Comparison of ENCODE assay signal across 10 cellular contexts in genomic region chr22:37178350-37179125, GRCh38. TPM values are rescaled to one million over a fixed set of nuclear protein-coding genes. Genes with fewer than 3 reads are reported as not detected.
A peak's percentile ranks its signal among the peaks of the same experiment; 100 is the strongest.
DNase-seq lines count a peak whose midpoint lies in the region; ATAC-seq and TF ChIP-seq lines count a peak whose summit lies in the region.
"Had no signal": no experiment of that assay in that cellular context is flagged by ENCODE, and none has a peak within 500 bp of the region (broad histone marks: within the 10 kb centered on the region; RNA-seq: fewer than 3 reads in every experiment).

No MANE protein-coding gene starts in this region.

- H3K4me1 ChIP-seq in colonic mucosa (peaks cover 36% of the 10 kb centered on the region), right lobe of liver (peaks cover 0 to 21% (median 10%) of the 10 kb centered on the region in 4 donors), tibial nerve (peaks cover 0 to 57% (median 26%) of the 10 kb centered on the region in 4 donors)

- H3K9me3 Mint-ChIP-seq in stimulated activated effector memory CD8-positive, alpha-beta T cell treated with anti-CD3 and anti-CD28 coated beads, Interleukin-12 subunit alpha, Interleukin-12 subunit beta, amount 100 ng/mL, for 72 hours, result no peaks in the 10 kb centered on the region

- no peak for TF ChIP-seq POLR2A in right lobe of liver (IDR thresholded peaks at IDR 0.05)
- TF ChIP-seq POLR2A in tibial nerve (IDR thresholded peaks at IDR 0.05), result no peak

- DNase-seq in NOMO-1 treated with dmso at 0.1 percent for 144 hours (lab: John Stamatoyannopoulos, UW; ENCODE audit: unreplicated experiment) (peak; percentile 4), colonic mucosa (peak; percentile 81), right lobe of liver (peak; percentile 69 to 89 (median 87)), KG1 (lab: John Stamatoyannopoulos, UW) (no peak), putamen (ENCODE audit: low spot score) (no peak), SIG-M5 treated with dmso at 0.1 percent for 504 hours (lab: John Stamatoyannopoulos, UW; ENCODE audit: unreplicated experiment) (no peak), tibial nerve (ENCODE audit: low spot score in 2 of 2) (no peak)
- no peak for DNase-seq in stimulated activated effector memory CD8-positive, alpha-beta T cell treated with anti-CD3 and anti-CD28 coated beads, Interleukin-12 subunit alpha, Interleukin-12 subunit beta, amount 100 ng/mL, for 72 hours (ENCODE audit: low spot score in 2 of 2)
- DNase-seq: activated naive CD4-positive, alpha-beta T cell treated with Interleukin-2 at 50 U/mL for 16 hours; naive B cell had no signal

- H3K9me3 ChIP-seq in colonic mucosa (no peaks in the 10 kb centered on the region), right lobe of liver (no peaks in the 10 kb centered on the region), tibial nerve (no peaks in the 10 kb centered on the region)

- no peaks in the 10 kb centered on the region for H3K27me3 ChIP-seq in colonic mucosa
- H3K27me3 ChIP-seq in right lobe of liver, result no peaks in the 10 kb centered on the region
- no peaks in the 10 kb centered on the region for H3K27me3 ChIP-seq in tibial nerve

- peaks cover 2% of the 10 kb centered on the region for H3K36me3 Mint-ChIP-seq in stimulated activated effector memory CD8-positive, alpha-beta T cell treated with anti-CD3 and anti-CD28 coated beads, Interleukin-12 subunit alpha, Interleukin-12 subunit beta, amount 100 ng/mL, for 72 hours
- H3K36me3 Mint-ChIP-seq: naive B cell had no signal

- H3K36me3 ChIP-seq in colonic mucosa (no peaks in the 10 kb centered on the region), right lobe of liver (no peaks in the 10 kb centered on the region), tibial nerve (peaks cover 0 to 28% (median 0%) of the 10 kb centered on the region in 3 donors)

- peak overlapping the region; percentile 55 for H3K27ac Mint-ChIP-seq in stimulated activated effector memory CD8-positive, alpha-beta T cell treated with anti-CD3 and anti-CD28 coated beads, Interleukin-12 subunit alpha, Interleukin-12 subunit beta, amount 100 ng/mL, for 72 hours

- WGBS in right lobe of liver (ENCODE audit: insufficient coverage, low coverage, low lambda C conversion rate, missing lambda C conversion rate), result 12% methylated on average over 10 of the region's 17 CpGs
- WGBS in tibial nerve, 2 donors, result 25 to 30% methylated on average over 16 to 17 of the region's 17 CpGs

- TF ChIP-seq CTCF in colonic mucosa (IDR thresholded peaks at IDR 0.05), result no peak
- TF ChIP-seq CTCF in right lobe of liver (IDR thresholded peaks at IDR 0.05), result no peak
- TF ChIP-seq CTCF in tibial nerve (IDR thresholded peaks at IDR 0.05), result no peak

- peaks cover 46% of the 10 kb centered on the region for H3K4me1 Mint-ChIP-seq in stimulated activated effector memory CD8-positive, alpha-beta T cell treated with anti-CD3 and anti-CD28 coated beads, Interleukin-12 subunit alpha, Interleukin-12 subunit beta, amount 100 ng/mL, for 72 hours

- peak; percentile 79 to 86 (median 84) for ATAC-seq in right lobe of liver
- no peak for ATAC-seq in stimulated activated effector memory CD8-positive, alpha-beta T cell treated with anti-CD3 and anti-CD28 coated beads, Interleukin-12 subunit alpha, Interleukin-12 subunit beta, amount 100 ng/mL, for 72 hours

- H3K27ac ChIP-seq in colonic mucosa, result peak overlapping the region; percentile 59
- peak overlapping the region; percentile 37 to 79 (median 62) for H3K27ac ChIP-seq in right lobe of liver
- peak overlapping the region in 2 of 4 donors; percentile 38 to 56 for H3K27ac ChIP-seq in tibial nerve

- intact Hi-C loops in colonic mucosa (cut with DNase I), result no loop called here
- intact Hi-C loops in right lobe of liver (cut with DNase I), result no loop called here

- no peak overlapping the region for H3K4me3 Mint-ChIP-seq in stimulated activated effector memory CD8-positive, alpha-beta T cell treated with anti-CD3 and anti-CD28 coated beads, Interleukin-12 subunit alpha, Interleukin-12 subunit beta, amount 100 ng/mL, for 72 hours

- TF ChIP-seq EP300 in tibial nerve (IDR thresholded peaks at IDR 0.05), result no peak

- H3K4me3 ChIP-seq in colonic mucosa, result no peak overlapping the region
- H3K4me3 ChIP-seq in right lobe of liver, result no peak overlapping the region
- H3K4me3 ChIP-seq in tibial nerve, result no peak overlapping the region

- peak overlapping the region; percentile 42 to 83 for H3K9ac ChIP-seq in colonic mucosa (ENCODE audit: low read depth in 2 of 2, low read length in 2 of 2)

RNA-seq across cellular contexts. Expression of gene C1QTNF6, which starts 9.5 kb away (rescaled TPM):
- total RNA-seq in colonic mucosa (10 to 100 TPM in 1 of 2 donors, 1 to 10 TPM in 1; 9.3 to 16.7 TPM), right lobe of liver (10 to 100 TPM in 2 of 6 experiments, 1 to 10 TPM in 4; 3.3 to 12.6 (median 6.3) TPM), tibial nerve (1 to 10 TPM; 2.6 to 3.9 (median 3.4) TPM)

RNA-seq across cellular contexts. Expression of gene IL2RB, which starts 28.8 kb away (rescaled TPM):
- total RNA-seq in colonic mucosa (1 to 10 TPM; 2.0 to 2.7 TPM), right lobe of liver (1 to 10 TPM; 1.2 to 8.6 (median 2.0) TPM), tibial nerve (1 to 10 TPM in 2 of 4 donors, under 1 TPM in 1, not detected in 1; 0.22 to 2.7 (median 1.2) TPM)

RNA-seq across cellular contexts. Expression of gene SSTR3, which starts 33.7 kb away (rescaled TPM):
- total RNA-seq in colonic mucosa (under 1 TPM in 1 of 2 donors, not detected in 1; 0.12 TPM), right lobe of liver (not detected), tibial nerve (not detected)

Comparison
In these comparisons a context has a peak if more than half of its experiments do, and no peak if none do; other contexts are left out.
1. DNase-seq: peak in NOMO-1 treated with dmso at 0.1 percent for 144 hours (single experiment), colonic mucosa (single experiment) and right lobe of liver (3 of 3); none in stimulated activated effector memory CD8-positive, alpha-beta T cell treated with anti-CD3 and anti-CD28 coated beads, Interleukin-12 subunit alpha, Interleukin-12 subunit beta, amount 100 ng/mL, for 72 hours (0 of 2), KG1 (single experiment), putamen (single experiment), SIG-M5 treated with dmso at 0.1 percent for 504 hours (single experiment) and tibial nerve (0 of 2).